ENCODE assay signal across 8 cellular contexts in genomic region chr17:66255112-66255511, GRCh38. TPM values are rescaled to one million over a fixed set of nuclear protein-coding genes. Genes with fewer than 3 reads are reported as not detected.
DNase-seq lines count a peak whose midpoint lies in the region; ATAC-seq and TF ChIP-seq lines count a peak whose summit lies in the region.

No MANE protein-coding gene starts in this region.

- H3K4me3 Mint-ChIP-seq in activated CD4-positive, alpha-beta memory T cell treated with anti-CD3 and anti-CD28 coated beads, Interleukin-2, amount 10 ng/mL, durations not matched to agents 7 days and 5 days = no peak overlapping the region

- peak; percentile 65 for DNase-seq in DMS153 (lab: John Stamatoyannopoulos, UW)
- peak; percentile 68 for DNase-seq in HEK293T (ENCODE audit: extremely low spot score)
- DNase-seq in NCI-H446 treated with DMSO at 0.1 percent for 48 hours (lab: John Stamatoyannopoulos, UW) = peak; percentile 2
- DNase-seq in activated CD4-positive, alpha-beta memory T cell treated with anti-CD3 and anti-CD28 coated beads, Interleukin-2, amount 10 ng/mL, durations not matched to agents 7 days and 5 days = peak; percentile 35
- peak; percentile 90 for DNase-seq in fibroblast of pulmonary artery (ENCODE audit: low read depth)
- peak; percentile 37 for DNase-seq in neuronal stem cell (ENCODE audit: low spot score)
- no peak for DNase-seq in effector CD8-positive, alpha-beta T cell (lab: John Stamatoyannopoulos, UW)

- H3K9me3 ChIP-seq in neuronal stem cell (replicated peaks in 1 of 2; ENCODE audit: control insufficient read depth in 2 of 2, insufficient read depth in 1 of 2, low read depth in 1 of 2, low read length in 2 of 2) = no peaks in the 10 kb centered on the region

- H4K91ac ChIP-seq in neuronal stem cell (ENCODE audit: low read depth, low read length, poor library complexity) = no peak overlapping the region

- H3K4me3 ChIP-seq in fibroblast of pulmonary artery (replicated peaks; ENCODE audit: low read depth, low read length) (no peak overlapping the region), neuronal stem cell (ENCODE audit: low read length in 2 of 2) (no peak overlapping the region)

- H3K79me1 ChIP-seq in neuronal stem cell (ENCODE audit: low read depth, low read length) = no peaks in the 10 kb centered on the region

- no peaks in the 10 kb centered on the region for H3K9me3 Mint-ChIP-seq in activated CD4-positive, alpha-beta memory T cell treated with anti-CD3 and anti-CD28 coated beads, Interleukin-2, amount 10 ng/mL, durations not matched to agents 7 days and 5 days

- no peak overlapping the region for H2BK12ac ChIP-seq in neuronal stem cell (ENCODE audit: low read length)

- no peaks in the 10 kb centered on the region for H3K4me1 ChIP-seq in neuronal stem cell (ENCODE audit: control insufficient read depth in 2 of 2, insufficient read depth in 1 of 2, low read depth in 1 of 2, low read length in 2 of 2)

- no peak overlapping the region for H3K9ac ChIP-seq in neuronal stem cell (ENCODE audit: low read depth, low read length, poor library complexity)

- POLR2A ChIA-PET in HEK293T (lab: Yijun Ruan, JAX) = no interaction called here
- POLR2A ChIA-PET in activated CD4-positive, alpha-beta memory T cell treated with anti-CD3 and anti-CD28 coated beads, Interleukin-2, amount 10 ng/mL, durations not matched to agents 7 days and 5 days (lab: Charles Lee) = interaction anchor here (1.0 to 1.5 kb wide), 5 partner anchors 9 to 312 kb away, joined by 3 to 4 read pairs (median 3); no protein-coding TSS in a partner anchor

- peak; percentile 81 for TF ChIP-seq CTCF in fibroblast of pulmonary artery (IDR thresholded peaks at IDR 0.05; ENCODE audit: low read length, missing control alignments)

- H2AFZ ChIP-seq in neuronal stem cell (ENCODE audit: low read length) = no peak overlapping the region

- no peak overlapping the region for H3K18ac ChIP-seq in neuronal stem cell (ENCODE audit: low read length)

- H3K36me3 Mint-ChIP-seq in activated CD4-positive, alpha-beta memory T cell treated with anti-CD3 and anti-CD28 coated beads, Interleukin-2, amount 10 ng/mL, durations not matched to agents 7 days and 5 days (ENCODE audit: low read depth) = no peaks in the 10 kb centered on the region

- H3K27ac Mint-ChIP-seq in activated CD4-positive, alpha-beta memory T cell treated with anti-CD3 and anti-CD28 coated beads, Interleukin-2, amount 10 ng/mL, durations not matched to agents 7 days and 5 days = peak overlapping the region; percentile 32

- no peak overlapping the region for H3K4me2 ChIP-seq in neuronal stem cell (ENCODE audit: insufficient read depth, low read length, poor library complexity, severe bottlenecking)

- CTCF ChIA-PET in HEK293T (lab: Yijun Ruan, JAX) = interaction anchor here (0.6 to 0.7 kb wide), 3 partner anchors 49 to 312 kb away, joined by 3 to 6 read pairs (median 5); no protein-coding TSS in a partner anchor
- CTCF ChIA-PET in activated CD4-positive, alpha-beta memory T cell treated with anti-CD3 and anti-CD28 coated beads, Interleukin-2, amount 10 ng/mL, durations not matched to agents 7 days and 5 days (lab: Charles Lee) = interaction anchor here (0.6 to 2.0 kb wide), 11 partner anchors 10 to 443 kb away, joined by 3 to 14 read pairs (median 4); no protein-coding TSS in a partner anchor

- H3K4me1 Mint-ChIP-seq in activated CD4-positive, alpha-beta memory T cell treated with anti-CD3 and anti-CD28 coated beads, Interleukin-2, amount 10 ng/mL, durations not matched to agents 7 days and 5 days = peaks cover 20% of the 10 kb centered on the region

- H3K4ac ChIP-seq in neuronal stem cell (ENCODE audit: low read length) = no peak overlapping the region

- H3K36me3 ChIP-seq in neuronal stem cell (replicated peaks in 1 of 2; ENCODE audit: control insufficient read depth in 2 of 2, insufficient read depth in 2 of 2, low read length in 2 of 2) = no peaks in the 10 kb centered on the region

- no peak overlapping the region for H2BK15ac ChIP-seq in neuronal stem cell (ENCODE audit: low read length)

- no peak overlapping the region for H3K23ac ChIP-seq in neuronal stem cell (ENCODE audit: low read depth, low read length, poor library complexity)

- no peak for ATAC-seq in HG03565 (IDR thresholded peaks at IDR 0.05; ENCODE audit: unreplicated experiment)

- WGBS in neuronal stem cell (ENCODE audit: extremely low coverage in 2 of 2, insufficient read length in 2 of 2, insufficient replicate concordance in 1 of 2), 2 donors = no CpG with 5 or more reads among the region's 4 CpGs

- no peak overlapping the region for H2AK5ac ChIP-seq in neuronal stem cell (ENCODE audit: low read depth, low read length)

- no peaks in the 10 kb centered on the region for H3K27me3 ChIP-seq in neuronal stem cell (ENCODE audit: control insufficient read depth in 3 of 3, insufficient read depth in 3 of 3, low read depth in 1 of 3, low read length in 3 of 3)

- H3K27ac ChIP-seq in neuronal stem cell (replicated peaks; ENCODE audit: low read length) = no peak overlapping the region

- H3K27me3 Mint-ChIP-seq in activated CD4-positive, alpha-beta memory T cell treated with anti-CD3 and anti-CD28 coated beads, Interleukin-2, amount 10 ng/mL, durations not matched to agents 7 days and 5 days = no peaks in the 10 kb centered on the region

- H2BK120ac ChIP-seq in neuronal stem cell (ENCODE audit: low read depth, low read length) = no peak overlapping the region

- H4K8ac ChIP-seq in neuronal stem cell (ENCODE audit: low read depth, low read length) = no peak overlapping the region

- H3K14ac ChIP-seq in neuronal stem cell (ENCODE audit: low read length) = no peak overlapping the region

- H2BK5ac ChIP-seq in neuronal stem cell (ENCODE audit: low read length) = no peak overlapping the region

TF ChIP-seq in HEK293T, 16 proteins besides CTCF, POLR2A, EP300 and RAD21:
- TF ChIP-seq SP1 (IDR thresholded peaks at IDR 0.05) = no peak
- 0 out of 2 replicates have a peak, but pooled peaks have one; percentile 29 for TF ChIP-seq ELF4 (IDR thresholded peaks at IDR 0.05)

RNA-seq across cellular contexts. Expression of gene APOH, which starts 25.9 kb away (rescaled TPM):
- total RNA-seq in activated CD4-positive, alpha-beta memory T cell treated with anti-CD3 and anti-CD28 coated beads, Interleukin-2, amount 10 ng/mL, durations not matched to agents 7 days and 5 days = not detected
- polyA plus RNA-seq in neuronal stem cell (2013, experiment 1 of 2) = not detected
- not detected for polyA plus RNA-seq in neuronal stem cell (2013, experiment 2 of 2)

RNA-seq across cellular contexts. Expression of gene PRKCA, which starts 47.3 kb away (rescaled TPM):
- total RNA-seq in activated CD4-positive, alpha-beta memory T cell treated with anti-CD3 and anti-CD28 coated beads, Interleukin-2, amount 10 ng/mL, durations not matched to agents 7 days and 5 days = 10 to 100 TPM; 57.6 to 61.3 TPM
- 1.5 TPM for polyA plus RNA-seq in neuronal stem cell (2013, experiment 1 of 2)
- polyA plus RNA-seq in neuronal stem cell (2013, experiment 2 of 2) = 1.5 TPM
